In genomic region chr6:5112065-5112799, GRCh38 we compare ENCODE assay signal across 15 cellular contexts. TPM values are rescaled to one million over a fixed set of nuclear protein-coding genes. Genes with fewer than 3 reads are reported as not detected.
DNase-seq lines count a peak whose midpoint lies in the region; ATAC-seq, FAIRE-seq and TF ChIP-seq lines count a peak whose summit lies in the region.
"Had no signal": no experiment of that assay in that cellular context is flagged by ENCODE, and none has a peak within 500 bp of the region (broad histone marks: within the 10 kb centered on the region; RNA-seq: fewer than 3 reads in every experiment).

No MANE protein-coding gene starts in this region.

- ATAC-seq in HG03442 (IDR thresholded peaks at IDR 0.05; ENCODE audit: unreplicated experiment) = no peak

- FAIRE-seq in HTR-8/SVneo (lab: Jason Lieb, UNC) (no peak), bronchial epithelial cell (lab: Jason Lieb, UNC) (no peak)

- TF ChIP-seq CTCF in bronchial epithelial cell (IDR thresholded peaks at IDR 0.05; ENCODE audit: insufficient read depth, low read length, severe bottlenecking) = no peak

- no peaks in the 10 kb centered on the region for H3K36me3 ChIP-seq in bronchial epithelial cell (ENCODE audit: control insufficient read depth, insufficient read depth, low read length)
- H3K36me3 ChIP-seq: BE2C, left ventricle myocardium inferior, uterus had no signal

- H3K27ac ChIP-seq in substantia nigra (ENCODE audit: low read depth, low read length, poor library complexity, severe bottlenecking) = no peak overlapping the region
- H3K27ac ChIP-seq: dorsolateral prefrontal cortex, heart left ventricle, left ventricle myocardium inferior, uterus had no signal

- H3K4me3 ChIP-seq in bronchial epithelial cell (ENCODE audit: low read depth, low read length) = no peak overlapping the region
- H3K4me3 ChIP-seq: dorsolateral prefrontal cortex, heart left ventricle, left ventricle myocardium inferior, uterus had no signal

- DNase-seq in AG08395 (ENCODE audit: low spot score) (peak; percentile 75), HTR-8/SVneo (ENCODE audit: insufficient read length, low spot score) (peak; percentile 69), bronchial epithelial cell (ENCODE audit: low read depth) (peak; percentile 86), left kidney (ENCODE audit: low read depth, low spot score) (peak; percentile 55), substantia nigra (lab: John Stamatoyannopoulos, UW) (no peak), GM19238 (ENCODE audit: insufficient read length, low spot score) (no peak), mucosa of gallbladder (ENCODE audit: low spot score) (no peak)
- DNase-seq: BE2C, dorsolateral prefrontal cortex, GDM1, heart left ventricle, left ventricle myocardium inferior, NCI-H1417, uterus had no signal

- H3K27me3 ChIP-seq in bronchial epithelial cell (ENCODE audit: control insufficient read depth, insufficient read depth, low read length) = no peaks in the 10 kb centered on the region
- H3K27me3 ChIP-seq: BE2C, dorsolateral prefrontal cortex, heart left ventricle, uterus had no signal

RNA-seq across cellular contexts. Expression of gene PPP1R3G, which starts 27.1 kb away (rescaled TPM):
- total RNA-seq in bronchial epithelial cell (1.8 and 1.9 TPM in 2 replicates), mucosa of gallbladder (2.8 TPM)

Comparison
In these comparisons a context has a peak if more than half of its experiments do, and no peak if none do; other contexts are left out.
1. DNase-seq: peak in AG08395 (single experiment), HTR-8/SVneo (single experiment), bronchial epithelial cell (single experiment) and left kidney (single experiment); none in substantia nigra (0 of 49), GM19238 (single experiment) and mucosa of gallbladder (single experiment).